9 cellular contexts compared by ENCODE assay signal in the genomic region with DNA sequence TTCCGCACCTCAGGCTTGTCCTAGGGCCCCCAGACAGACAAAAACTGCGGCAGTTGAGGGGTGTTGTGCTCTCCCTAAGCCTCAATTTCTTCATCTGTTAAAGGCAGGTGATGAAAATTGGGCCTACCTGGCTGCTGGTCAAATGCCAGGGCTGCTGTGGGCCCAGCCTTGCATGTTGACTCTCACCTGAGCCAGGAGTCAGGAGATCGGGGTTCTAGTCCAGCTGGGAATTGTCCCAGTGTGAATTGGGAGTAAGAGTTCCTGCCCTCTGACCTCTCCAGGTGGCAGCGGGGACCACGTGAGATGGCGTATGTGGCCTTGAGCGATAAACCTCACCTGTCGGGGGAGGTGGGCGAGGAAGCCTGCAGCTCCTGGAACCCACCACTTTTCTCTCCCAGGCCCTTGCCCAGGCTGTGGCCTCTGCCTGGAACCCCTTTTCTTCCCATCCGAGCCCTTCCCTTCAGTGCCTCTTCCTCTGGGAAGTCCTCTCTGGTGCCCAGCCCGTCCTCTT.
A peak's percentile ranks its signal among the peaks of the same experiment; 100 is the strongest.
DNase-seq lines count a peak whose midpoint lies in the region; ATAC-seq and TF ChIP-seq lines count a peak whose summit lies in the region.
"Had no signal": no experiment of that assay in that cellular context is flagged by ENCODE, and none has a peak within 500 bp of the region (broad histone marks: within the 10 kb centered on the region; RNA-seq: fewer than 3 reads in every experiment).

No MANE protein-coding gene starts in this region.

- H3K27me3 Mint-ChIP-seq in CD14-positive monocyte (ENCODE audit: low read depth in 3 of 3) = peaks cover 0 to 2% (median 0%) of the 10 kb centered on the region in 3 donors

- H3K9me3 ChIP-seq in WERI-Rb-1 (ENCODE audit: severe bottlenecking) = peaks cover 2% of the 10 kb centered on the region
- H3K9me3 ChIP-seq in right cardiac atrium (ENCODE audit: control insufficient read depth, low read length) = no peaks in the 10 kb centered on the region

- no peak for TF ChIP-seq CTCF in CD14-positive monocyte (IDR thresholded peaks at IDR 0.05)
- no peak for TF ChIP-seq CTCF in WERI-Rb-1 (IDR thresholded peaks at IDR 0.05; ENCODE audit: low read depth, low read length)
- TF ChIP-seq CTCF in retinal pigment epithelial cell (conservative IDR thresholded peaks at IDR 0.05; ENCODE audit: low read depth, low read length) = no peak

- ATAC-seq in right cardiac atrium = no peak
- no peak for ATAC-seq in GM18517 (IDR thresholded peaks at IDR 0.05; ENCODE audit: unreplicated experiment)

- no peak overlapping the region for H3K27ac ChIP-seq in WERI-Rb-1
- peak overlapping the region; percentile 88 for H3K27ac ChIP-seq in right cardiac atrium (ENCODE audit: low read length)

- peaks cover 54% of the 10 kb centered on the region for H3K4me1 Mint-ChIP-seq in CD14-positive monocyte

- no peak for DNase-seq in CD14-positive monocyte (ENCODE audit: low spot score)
- DNase-seq in WERI-Rb-1 = peak; percentile 8
- no peak for DNase-seq in right cardiac atrium
- DNase-seq in retinal pigment epithelial cell (ENCODE audit: low read depth) = no peak
- DNase-seq in AG08395 (ENCODE audit: low spot score) = no peak
- no peak for DNase-seq in DMS53 (lab: John Stamatoyannopoulos, UW)
- no peak for DNase-seq in stimulated activated CD4-positive, alpha-beta T cell treated with anti-CD3 and anti-CD28 coated beads, Interleukin-2, amount 100 ng/mL, for 24 hours
- DNase-seq: NCI-H226 had no signal

- peaks cover 0 to 3% of the 10 kb centered on the region in 2 donors for H3K36me3 Mint-ChIP-seq in CD14-positive monocyte

- WGBS in right cardiac atrium = 91% methylated on average over 11 of the region's 11 CpGs

- H3K4me1 ChIP-seq in right cardiac atrium (ENCODE audit: control insufficient read depth, insufficient read depth, low read length) = peaks cover 5% of the 10 kb centered on the region

- H3K36me3 ChIP-seq in WERI-Rb-1 = no peaks in the 10 kb centered on the region

- H3K27me3 ChIP-seq in WERI-Rb-1 (ENCODE audit: insufficient read depth, low read depth, severe bottlenecking) (no peaks in the 10 kb centered on the region), right cardiac atrium (ENCODE audit: control insufficient read depth, insufficient read depth) (no peaks in the 10 kb centered on the region)

- intact Hi-C loops in CD14-positive monocyte (cut with micrococcal nuclease) (loop anchor here (5.0 to 10.0 kb wide), 4 partner anchors 143 to 293 kb away; a partner anchor contains a TSS), right cardiac atrium (cut with DNase I) (loop anchor here in 2 of 4 donors (5.0 to 10.0 kb wide), 2 partner anchors 139 to 163 kb away; no protein-coding TSS in a partner anchor)

- H3K4me3 ChIP-seq in WERI-Rb-1 (ENCODE audit: low read depth, low read length) (no peak overlapping the region), right cardiac atrium (ENCODE audit: low read length) (peak overlapping the region; percentile 17), retinal pigment epithelial cell (ENCODE audit: low read length) (peak overlapping the region; percentile 39)

- H3K4me3 Mint-ChIP-seq in CD14-positive monocyte = peak overlapping the region; percentile 86 to 96

- peaks cover 0 to 5% (median 0%) of the 10 kb centered on the region in 7 donors for H3K9me3 Mint-ChIP-seq in CD14-positive monocyte

- peak overlapping the region; percentile 83 to 99 (median 93) for H3K27ac Mint-ChIP-seq in CD14-positive monocyte
